ENCODE assay signal across 1 cellular context in the genomic region with DNA sequence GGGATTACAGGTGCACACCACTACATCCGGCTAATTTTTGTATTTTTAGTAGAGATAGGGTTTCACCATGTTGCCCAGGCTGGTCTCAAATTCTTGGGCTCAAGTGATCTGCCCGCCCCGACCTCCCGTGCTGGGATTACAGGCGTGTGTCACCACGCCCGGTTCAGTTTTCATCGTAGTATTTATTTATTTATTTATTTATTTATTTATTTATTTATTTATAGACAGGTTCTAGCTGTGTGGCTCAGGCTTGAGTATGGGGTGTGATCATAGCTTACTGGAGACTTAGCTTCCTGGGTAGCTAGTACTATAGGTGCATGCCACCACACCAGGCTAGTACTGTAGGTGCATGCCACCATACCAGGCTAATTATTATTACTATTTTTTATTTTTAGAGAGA.
TF ChIP-seq lines count a peak whose summit lies in the region.

No MANE protein-coding gene starts in this region.

TF ChIP-seq in HEK293, 187 proteins besides CTCF, POLR2A, EP300 and RAD21 (continued from another document):
- TF ChIP-seq, protein P1, sequence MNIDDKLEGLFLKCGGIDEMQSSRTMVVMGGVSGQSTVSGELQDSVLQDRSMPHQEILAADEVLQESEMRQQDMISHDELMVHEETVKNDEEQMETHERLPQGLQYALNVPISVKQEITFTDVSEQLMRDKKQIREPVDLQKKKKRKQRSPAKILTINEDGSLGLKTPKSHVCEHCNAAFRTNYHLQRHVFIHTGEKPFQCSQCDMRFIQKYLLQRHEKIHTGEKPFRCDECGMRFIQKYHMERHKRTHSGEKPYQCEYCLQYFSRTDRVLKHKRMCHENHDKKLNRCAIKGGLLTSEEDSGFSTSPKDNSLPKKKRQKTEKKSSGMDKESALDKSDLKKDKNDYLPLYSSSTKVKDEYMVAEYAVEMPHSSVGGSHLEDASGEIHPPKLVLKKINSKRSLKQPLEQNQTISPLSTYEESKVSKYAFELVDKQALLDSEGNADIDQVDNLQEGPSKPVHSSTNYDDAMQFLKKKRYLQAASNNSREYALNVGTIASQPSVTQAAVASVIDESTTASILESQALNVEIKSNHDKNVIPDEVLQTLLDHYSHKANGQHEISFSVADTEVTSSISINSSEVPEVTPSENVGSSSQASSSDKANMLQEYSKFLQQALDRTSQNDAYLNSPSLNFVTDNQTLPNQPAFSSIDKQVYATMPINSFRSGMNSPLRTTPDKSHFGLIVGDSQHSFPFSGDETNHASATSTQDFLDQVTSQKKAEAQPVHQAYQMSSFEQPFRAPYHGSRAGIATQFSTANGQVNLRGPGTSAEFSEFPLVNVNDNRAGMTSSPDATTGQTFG (tag by site-specific recombination; IDR thresholded peaks at IDR 0.05; ENCODE audit: borderline replicate concordance) = no peak
- TF ChIP-seq, protein P2, sequence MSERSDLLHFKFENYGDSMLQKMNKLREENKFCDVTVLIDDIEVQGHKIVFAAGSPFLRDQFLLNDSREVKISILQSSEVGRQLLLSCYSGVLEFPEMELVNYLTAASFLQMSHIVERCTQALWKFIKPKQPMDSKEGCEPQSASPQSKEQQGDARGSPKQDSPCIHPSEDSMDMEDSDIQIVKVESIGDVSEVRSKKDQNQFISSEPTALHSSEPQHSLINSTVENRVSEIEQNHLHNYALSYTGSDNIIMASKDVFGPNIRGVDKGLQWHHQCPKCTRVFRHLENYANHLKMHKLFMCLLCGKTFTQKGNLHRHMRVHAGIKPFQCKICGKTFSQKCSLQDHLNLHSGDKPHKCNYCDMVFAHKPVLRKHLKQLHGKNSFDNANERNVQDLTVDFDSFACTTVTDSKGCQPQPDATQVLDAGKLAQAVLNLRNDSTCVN (tag by site-specific recombination; optimal IDR thresholded peaks at IDR 0.05) = no peak
- TF ChIP-seq ZNF621 (tag by site-specific recombination; IDR thresholded peaks at IDR 0.05) (no peak), REPIN1 (tag by site-specific recombination; IDR thresholded peaks at IDR 0.05; ENCODE audit: low read depth) (no peak), ZNF548 (tag by site-specific recombination; IDR thresholded peaks at IDR 0.05) (no peak), ZBTB1 (tag by site-specific recombination; IDR thresholded peaks at IDR 0.05) (0 out of 2 replicates have a peak, but pooled peaks have one; percentile 39), GLI4 (tag by site-specific recombination; IDR thresholded peaks at IDR 0.05) (no peak), ZNF449 (tag by site-specific recombination; IDR thresholded peaks at IDR 0.05) (no peak), ZNF133 (tag by site-specific recombination; IDR thresholded peaks at IDR 0.05) (no peak), ZNF426 (tag by site-specific recombination; IDR thresholded peaks at IDR 0.05) (peak; percentile 80), ZNF324 (tag by site-specific recombination; IDR thresholded peaks at IDR 0.05) (no peak), GLIS1 (tag by site-specific recombination; IDR thresholded peaks at IDR 0.05) (no peak), ZNF513 (tag by site-specific recombination; IDR thresholded peaks at IDR 0.05) (no peak), KLF1 (tag by site-specific recombination; IDR thresholded peaks at IDR 0.05) (no peak), ZNF560 (tag by site-specific recombination; IDR thresholded peaks at IDR 0.05; ENCODE audit: borderline replicate concordance) (peak; percentile 79; the same call in 1 of the 2 replicates), ZNF394 (tag by site-specific recombination; IDR thresholded peaks at IDR 0.05; ENCODE audit: borderline replicate concordance) (peak; percentile 88)
- TF ChIP-seq, protein P3, sequence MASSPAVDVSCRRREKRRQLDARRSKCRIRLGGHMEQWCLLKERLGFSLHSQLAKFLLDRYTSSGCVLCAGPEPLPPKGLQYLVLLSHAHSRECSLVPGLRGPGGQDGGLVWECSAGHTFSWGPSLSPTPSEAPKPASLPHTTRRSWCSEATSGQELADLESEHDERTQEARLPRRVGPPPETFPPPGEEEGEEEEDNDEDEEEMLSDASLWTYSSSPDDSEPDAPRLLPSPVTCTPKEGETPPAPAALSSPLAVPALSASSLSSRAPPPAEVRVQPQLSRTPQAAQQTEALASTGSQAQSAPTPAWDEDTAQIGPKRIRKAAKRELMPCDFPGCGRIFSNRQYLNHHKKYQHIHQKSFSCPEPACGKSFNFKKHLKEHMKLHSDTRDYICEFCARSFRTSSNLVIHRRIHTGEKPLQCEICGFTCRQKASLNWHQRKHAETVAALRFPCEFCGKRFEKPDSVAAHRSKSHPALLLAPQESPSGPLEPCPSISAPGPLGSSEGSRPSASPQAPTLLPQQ (tag by site-specific recombination; IDR thresholded peaks at IDR 0.05) = no peak
